Comparison of ENCODE assay signal across 19 cellular contexts in genomic region chr3:150754896-150755295, GRCh38. TPM values are rescaled to one million over a fixed set of nuclear protein-coding genes. Genes with fewer than 3 reads are reported as not detected.
DNase-seq lines count a peak whose midpoint lies in the region; ATAC-seq, FAIRE-seq and TF ChIP-seq lines count a peak whose summit lies in the region.
"Had no signal": no experiment of that assay in that cellular context is flagged by ENCODE, and none has a peak within 500 bp of the region (broad histone marks: within the 10 kb centered on the region; RNA-seq: fewer than 3 reads in every experiment).

No MANE protein-coding gene starts in this region.

- intact Hi-C loops in activated CD4-positive, alpha-beta T cell treated with anti-CD3 and anti-CD28 coated beads, Interleukin-2, amount 10 ng/mL, durations not matched to agents 24 days and 14 days (cut with micrococcal nuclease), result no loop called here
- intact Hi-C loops in HepG2 (cut with micrococcal nuclease; ENCODE audit: unreplicated experiment), result no loop called here

- H3K27ac Mint-ChIP-seq in activated CD4-positive, alpha-beta T cell treated with anti-CD3 and anti-CD28 coated beads, Interleukin-2, amount 10 ng/mL, durations not matched to agents 24 days and 14 days, result peak overlapping the region; percentile 34
- peak overlapping the region; percentile 61 for H3K27ac Mint-ChIP-seq in activated naive CD8-positive, alpha-beta T cell
- no peak overlapping the region for H3K27ac Mint-ChIP-seq in activated naive CD8-positive, alpha-beta T cell treated with anti-CD3 and anti-CD28 coated beads for 36 hours
- no peak overlapping the region for H3K27ac Mint-ChIP-seq in glutamatergic neuron (ENCODE audit: unreplicated experiment)
- H3K27ac Mint-ChIP-seq: CD8-positive, alpha-beta T cell had no signal

- no peaks in the 10 kb centered on the region for H3K27me3 ChIP-seq in HepG2 (ENCODE audit: control insufficient read depth in 1 of 2, insufficient read depth in 2 of 2, low read length in 2 of 2)
- H3K27me3 ChIP-seq: BLaER1 had no signal

- peaks cover 7% of the 10 kb centered on the region for H3K9me3 Mint-ChIP-seq in activated CD4-positive, alpha-beta T cell treated with anti-CD3 and anti-CD28 coated beads, Interleukin-2, amount 10 ng/mL, durations not matched to agents 24 days and 14 days
- H3K9me3 Mint-ChIP-seq in activated naive CD8-positive, alpha-beta T cell (ENCODE audit: low read depth), result no peaks in the 10 kb centered on the region
- H3K9me3 Mint-ChIP-seq in activated naive CD8-positive, alpha-beta T cell treated with anti-CD3 and anti-CD28 coated beads for 36 hours, result no peaks in the 10 kb centered on the region
- H3K9me3 Mint-ChIP-seq in glutamatergic neuron (ENCODE audit: unreplicated experiment), result peaks cover 2% of the 10 kb centered on the region
- H3K9me3 Mint-ChIP-seq: CD8-positive, alpha-beta T cell had no signal

- H3K4me3 Mint-ChIP-seq in activated CD4-positive, alpha-beta T cell treated with anti-CD3 and anti-CD28 coated beads, Interleukin-2, amount 10 ng/mL, durations not matched to agents 24 days and 14 days, result no peak overlapping the region
- no peak overlapping the region for H3K4me3 Mint-ChIP-seq in activated naive CD8-positive, alpha-beta T cell
- no peak overlapping the region for H3K4me3 Mint-ChIP-seq in activated naive CD8-positive, alpha-beta T cell treated with anti-CD3 and anti-CD28 coated beads for 36 hours
- no peak overlapping the region for H3K4me3 Mint-ChIP-seq in glutamatergic neuron (ENCODE audit: unreplicated experiment)
- H3K4me3 Mint-ChIP-seq: CD8-positive, alpha-beta T cell had no signal

- DNase-seq in activated CD4-positive, alpha-beta T cell treated with anti-CD3 and anti-CD28 coated beads, Interleukin-2, amount 10 ng/mL, durations not matched to agents 24 days and 14 days, result no peak
- no peak for DNase-seq in activated CD4-positive, alpha-beta T cell treated with anti-CD3 and anti-CD28 coated beads, Interleukin-2, amount 50 U/mL, for 48 hours
- no peak for DNase-seq in activated naive CD8-positive, alpha-beta T cell treated with anti-CD3 and anti-CD28 coated beads for 36 hours
- DNase-seq in HepG2 (ENCODE audit: low spot score) (no peak), NCI-H345 treated with DMSO at 0.1 percent for 48 hours (lab: John Stamatoyannopoulos, UW; ENCODE audit: unreplicated experiment) (no peak), glutamatergic neuron (no peak), HuH-7 (ENCODE audit: low spot score) (no peak)
- DNase-seq: CD8-positive, alpha-beta T cell; H7; KBM-7; NCI-H1436 treated with DMSO at 0.1 percent for 48 hours; NCI-H2029 treated with DMSO at 0.1 percent for 48 hours; NCI-H2171 treated with DMSO at 0.1 percent for 48 hours; NCI-H748 treated with DMSO at 0.1 percent for 48 hours had no signal

- no TSS peak for BruUV-seq in HepG2 (replicated peaks; lab: Mats Ljungman, UMichigan)

- FAIRE-seq in HepG2 (lab: Jason Lieb, UNC), result no peak
- FAIRE-seq: A204.1 had no signal

- no peak for TF ChIP-seq RAD21 in HepG2 (CRISPR knock-in tag; IDR thresholded peaks at IDR 0.05)

- no peak overlapping the region for H3K4me3 ChIP-seq in HepG2 (replicated peaks in 1 of 3; ENCODE audit: insufficient read depth in 1 of 3, low read depth in 2 of 3, low read length in 3 of 3)
- H3K4me3 ChIP-seq: BLaER1 had no signal

- POLR2A ChIA-PET in HepG2 (lab: Yijun Ruan, JAX), result interaction anchor here (1.1 to 6.4 kb wide), 4 partner anchors 8 to 20 kb away, joined by 3 to 76 read pairs (median 3); partner anchors contain the start of gene SIAH2

- TF ChIP-seq EP300 in HepG2 (IDR thresholded peaks at IDR 0.05; ENCODE audit: low read depth in 2 of 2, low read length in 2 of 2), result no peak
- no peak for TF ChIP-seq EP300 in HepG2 (CRISPR knock-in tag; IDR thresholded peaks at IDR 0.05; ENCODE audit: borderline replicate concordance)

- H3K4me1 ChIP-seq in HepG2 (ENCODE audit: insufficient read depth, low read length), result peaks cover 97% of the 10 kb centered on the region

- ATAC-seq in HepG2, result no peak
- ATAC-seq: CD8-positive, alpha-beta T cell had no signal

- 76% methylated on average over 3 of the region's 3 CpGs for WGBS in HepG2 (ENCODE audit: low lambda C conversion rate)

- peak overlapping the region; percentile 25 for H3K27ac ChIP-seq in HepG2 (ENCODE audit: extremely low read length, insufficient read depth, low read length)
- H3K27ac ChIP-seq: BLaER1 had no signal

- CTCF ChIA-PET in HepG2 (lab: Yijun Ruan, JAX; ENCODE audit: low intra/inter-chr PET ratio, low total read pairs), result no interaction called here

- peaks cover 93% of the 10 kb centered on the region for H3K79me2 ChIP-seq in HepG2 (ENCODE audit: insufficient read depth, low read length)

- peaks cover 78% of the 10 kb centered on the region for H3K4me1 Mint-ChIP-seq in activated CD4-positive, alpha-beta T cell treated with anti-CD3 and anti-CD28 coated beads, Interleukin-2, amount 10 ng/mL, durations not matched to agents 24 days and 14 days
- H3K4me1 Mint-ChIP-seq in activated naive CD8-positive, alpha-beta T cell (ENCODE audit: low read depth), result peaks cover 82% of the 10 kb centered on the region
- peaks cover 82% of the 10 kb centered on the region for H3K4me1 Mint-ChIP-seq in activated naive CD8-positive, alpha-beta T cell treated with anti-CD3 and anti-CD28 coated beads for 36 hours
- no peaks in the 10 kb centered on the region for H3K4me1 Mint-ChIP-seq in glutamatergic neuron (ENCODE audit: low read depth, unreplicated experiment)

- no peak for TF ChIP-seq POLR2A in HepG2 (IDR thresholded peaks at IDR 0.05; ENCODE audit: insufficient read depth in 1 of 2, low read depth in 2 of 2, low read length in 2 of 2)

- peaks cover 12 to 52% of the 10 kb centered on the region in 2 experiments for H3K36me3 ChIP-seq in HepG2 (replicated peaks in 1 of 2; ENCODE audit: control insufficient read depth in 1 of 2, insufficient read depth in 2 of 2, low read length in 2 of 2)

- no peak overlapping the region for H3K9ac ChIP-seq in HepG2 (ENCODE audit: insufficient read depth, low read depth, low read length)
- H3K9ac ChIP-seq: BLaER1 had no signal

- H3K27me3 Mint-ChIP-seq in activated CD4-positive, alpha-beta T cell treated with anti-CD3 and anti-CD28 coated beads, Interleukin-2, amount 10 ng/mL, durations not matched to agents 24 days and 14 days, result no peaks in the 10 kb centered on the region
- H3K27me3 Mint-ChIP-seq in activated naive CD8-positive, alpha-beta T cell, result no peaks in the 10 kb centered on the region
- H3K27me3 Mint-ChIP-seq in activated naive CD8-positive, alpha-beta T cell treated with anti-CD3 and anti-CD28 coated beads for 36 hours, result no peaks in the 10 kb centered on the region
- peaks cover 4% of the 10 kb centered on the region for H3K27me3 Mint-ChIP-seq in glutamatergic neuron (ENCODE audit: unreplicated experiment)

- no peak overlapping the region for H2AFZ ChIP-seq in HepG2 (ENCODE audit: low read length)

- no peaks in the 10 kb centered on the region for H3K9me3 ChIP-seq in HepG2 (ENCODE audit: low read length)

- TF ChIP-seq CTCF in HepG2 (CRISPR knock-in tag; IDR thresholded peaks at IDR 0.05) (no peak), glutamatergic neuron (IDR thresholded peaks at IDR 0.05; ENCODE audit: partially characterized antibody, unreplicated experiment) (no peak)

- H3K4me2 ChIP-seq in HepG2 (ENCODE audit: low read depth, low read length), result 0 out of 2 replicates have a peak overlapping the region, but pooled peaks have one; percentile 26
- H3K4me2 ChIP-seq: BLaER1 had no signal

- in situ Hi-C loops in HepG2 (cut with HindIII; ENCODE audit: extremely low pct_ligation_motif_present, low pct_unique_long_range_greater_than_20kb), result no loop called here

- H4K20me1 ChIP-seq in HepG2 (ENCODE audit: insufficient read depth, low read length), result peaks cover 80% of the 10 kb centered on the region

- H3K36me3 Mint-ChIP-seq in activated CD4-positive, alpha-beta T cell treated with anti-CD3 and anti-CD28 coated beads, Interleukin-2, amount 10 ng/mL, durations not matched to agents 24 days and 14 days (ENCODE audit: low read depth), result peaks cover 82% of the 10 kb centered on the region
- H3K36me3 Mint-ChIP-seq in activated naive CD8-positive, alpha-beta T cell, result peaks cover 30% of the 10 kb centered on the region
- peaks cover 87% of the 10 kb centered on the region for H3K36me3 Mint-ChIP-seq in activated naive CD8-positive, alpha-beta T cell treated with anti-CD3 and anti-CD28 coated beads for 36 hours
- no peaks in the 10 kb centered on the region for H3K36me3 Mint-ChIP-seq in glutamatergic neuron (ENCODE audit: unreplicated experiment)

RNA-seq across cellular contexts. Expression of gene SIAH2, which starts 8.1 kb away (rescaled TPM):
- total RNA-seq in activated CD4-positive, alpha-beta T cell treated with anti-CD3 and anti-CD28 coated beads, Interleukin-2, amount 10 ng/mL, durations not matched to agents 24 days and 14 days, result 130 and 133 TPM in 2 replicates
- 10 to 100 TPM; 89.1 to 94.4 TPM for total RNA-seq in activated naive CD8-positive, alpha-beta T cell treated with anti-CD3 and anti-CD28 coated beads for 36 hours
- 71.8 and 79.5 TPM in 2 replicates for total RNA-seq in HepG2 (2016; rRNA removed; fragmentation: Illumina TruSeq; extraction: Trizol)
- total RNA-seq in HepG2 (2016; cell fraction: cytosol; rRNA removed; fragmentation: Illumina TruSeq; extraction: Trizol; ENCODE audit: low read depth), result 41.9 and 49.0 TPM in 2 replicates
- 64.5 and 73.0 TPM in 2 replicates for total RNA-seq in HepG2 (2016; cell fraction: insoluble cytoplasmic fraction; rRNA removed; fragmentation: Illumina TruSeq; extraction: Trizol)
- 102 and 124 TPM in 2 replicates for total RNA-seq in HepG2 (2016; cell fraction: membrane; rRNA removed; fragmentation: Illumina TruSeq; extraction: Trizol)
- 38.0 and 42.7 TPM in 2 replicates for total RNA-seq in HepG2 (2016; cell fraction: nucleus; rRNA removed; fragmentation: Illumina TruSeq; extraction: Trizol)
- 117 and 140 TPM in 2 replicates for polyA plus RNA-seq in HepG2 (2011; rRNA removed)
- 63.7 and 115 TPM in 2 replicates for polyA plus RNA-seq in HepG2 (2011; cell fraction: cytosol; rRNA removed)
- polyA plus RNA-seq in HepG2 (2011; cell fraction: nucleus; rRNA removed), result 132 and 149 TPM in 2 replicates
- polyA plus RNA-seq in HepG2 (2012), result 62.2 and 69.8 TPM in 2 replicates
- polyA plus RNA-seq in HepG2 (2016; cell fraction: cytosol; fragmentation: Illumina TruSeq; extraction: Trizol; ENCODE audit: low read depth), result 51.8 and 68.8 TPM in 2 replicates
- 103 and 110 TPM in 2 replicates for polyA plus RNA-seq in HepG2 (2016; cell fraction: insoluble cytoplasmic fraction; fragmentation: Illumina TruSeq; extraction: Trizol; ENCODE audit: low read depth)
- polyA plus RNA-seq in HepG2 (2016; cell fraction: membrane; fragmentation: Illumina TruSeq; extraction: Trizol; ENCODE audit: low read depth), result 106 and 126 TPM in 2 replicates
- polyA plus RNA-seq in HepG2 (2016; cell fraction: nucleus; fragmentation: Illumina TruSeq; extraction: Trizol; ENCODE audit: insufficient read depth, low read depth), result 70.3 and 71.0 TPM in 2 replicates
- polyA minus RNA-seq in HepG2 (2011; rRNA and poly(A)+ RNA removed; ENCODE audit: low replicate concordance), result 134 and 280 TPM in 2 replicates
- 79.8 and 91.3 TPM in 2 replicates for polyA minus RNA-seq in HepG2 (2011; cell fraction: cytosol; rRNA and poly(A)+ RNA removed)
- polyA minus RNA-seq in HepG2 (2011; cell fraction: nucleus; rRNA and poly(A)+ RNA removed), result 24.6 and 28.0 TPM in 2 replicates
- total RNA-seq in glutamatergic neuron (ENCODE audit: unreplicated experiment), result 9.6 TPM

RNA-seq across cellular contexts. Expression of gene ERICH6, which starts 51.2 kb away (rescaled TPM):
- not detected in 2 replicates for total RNA-seq in activated CD4-positive, alpha-beta T cell treated with anti-CD3 and anti-CD28 coated beads, Interleukin-2, amount 10 ng/mL, durations not matched to agents 24 days and 14 days
- not detected for total RNA-seq in activated naive CD8-positive, alpha-beta T cell treated with anti-CD3 and anti-CD28 coated beads for 36 hours
- total RNA-seq in HepG2 (2016; rRNA removed; fragmentation: Illumina TruSeq; extraction: Trizol) (not detected in 2 replicates), glutamatergic neuron (ENCODE audit: unreplicated experiment) (0.69 TPM)
- 0.18 TPM in 1 of 2 replicates, not detected in the other for total RNA-seq in HepG2 (2016; cell fraction: cytosol; rRNA removed; fragmentation: Illumina TruSeq; extraction: Trizol; ENCODE audit: low read depth)
- total RNA-seq in HepG2 (2016; cell fraction: insoluble cytoplasmic fraction; rRNA removed; fragmentation: Illumina TruSeq; extraction: Trizol), result 0.09 TPM in 1 of 2 replicates, not detected in the other
- total RNA-seq in HepG2 (2016; cell fraction: membrane; rRNA removed; fragmentation: Illumina TruSeq; extraction: Trizol), result 0.15 TPM in 1 of 2 replicates, not detected in the other
- total RNA-seq in HepG2 (2016; cell fraction: nucleus; rRNA removed; fragmentation: Illumina TruSeq; extraction: Trizol), result 0.28 TPM in 1 of 2 replicates, not detected in the other
- polyA plus RNA-seq in HepG2 (2011; rRNA removed), result 0.03 TPM in 1 of 2 replicates, not detected in the other
- 0.03 and 0.18 TPM in 2 replicates for polyA plus RNA-seq in HepG2 (2011; cell fraction: cytosol; rRNA removed)
- polyA plus RNA-seq in HepG2 (2011; cell fraction: nucleus; rRNA removed), result 0.10 and 0.48 TPM in 2 replicates
- polyA plus RNA-seq in HepG2 (2012), result 0.15 TPM in 1 of 2 replicates, not detected in the other
- not detected in 2 replicates for polyA plus RNA-seq in HepG2 (2016; cell fraction: cytosol; fragmentation: Illumina TruSeq; extraction: Trizol; ENCODE audit: low read depth)
- not detected in 2 replicates for polyA plus RNA-seq in HepG2 (2016; cell fraction: insoluble cytoplasmic fraction; fragmentation: Illumina TruSeq; extraction: Trizol; ENCODE audit: low read depth)
- polyA plus RNA-seq in HepG2 (2016; cell fraction: membrane; fragmentation: Illumina TruSeq; extraction: Trizol; ENCODE audit: low read depth), result not detected in 2 replicates
- not detected in 2 replicates for polyA plus RNA-seq in HepG2 (2016; cell fraction: nucleus; fragmentation: Illumina TruSeq; extraction: Trizol; ENCODE audit: insufficient read depth, low read depth)
- polyA minus RNA-seq in HepG2 (2011; rRNA and poly(A)+ RNA removed; ENCODE audit: low replicate concordance), result 0.09 and 0.32 TPM in 2 replicates
- polyA minus RNA-seq in HepG2 (2011; cell fraction: cytosol; rRNA and poly(A)+ RNA removed), result 0.30 TPM in 1 of 2 replicates, not detected in the other
- polyA minus RNA-seq in HepG2 (2011; cell fraction: nucleus; rRNA and poly(A)+ RNA removed), result 0.26 and 0.50 TPM in 2 replicates
- total RNA-seq: M059J, NCI-H460 had no signal

Comparison
In these comparisons a context has a peak if more than half of its experiments do, and no peak if none do; other contexts are left out.
1. H3K27ac Mint-ChIP-seq: peak in activated CD4-positive, alpha-beta T cell treated with anti-CD3 and anti-CD28 coated beads, Interleukin-2, amount 10 ng/mL, durations not matched to agents 24 days and 14 days (single experiment) and activated naive CD8-positive, alpha-beta T cell (single experiment); none in activated naive CD8-positive, alpha-beta T cell treated with anti-CD3 and anti-CD28 coated beads for 36 hours (single experiment) and glutamatergic neuron (single experiment).